8 cellular contexts compared by ENCODE assay signal in the genomic region with DNA sequence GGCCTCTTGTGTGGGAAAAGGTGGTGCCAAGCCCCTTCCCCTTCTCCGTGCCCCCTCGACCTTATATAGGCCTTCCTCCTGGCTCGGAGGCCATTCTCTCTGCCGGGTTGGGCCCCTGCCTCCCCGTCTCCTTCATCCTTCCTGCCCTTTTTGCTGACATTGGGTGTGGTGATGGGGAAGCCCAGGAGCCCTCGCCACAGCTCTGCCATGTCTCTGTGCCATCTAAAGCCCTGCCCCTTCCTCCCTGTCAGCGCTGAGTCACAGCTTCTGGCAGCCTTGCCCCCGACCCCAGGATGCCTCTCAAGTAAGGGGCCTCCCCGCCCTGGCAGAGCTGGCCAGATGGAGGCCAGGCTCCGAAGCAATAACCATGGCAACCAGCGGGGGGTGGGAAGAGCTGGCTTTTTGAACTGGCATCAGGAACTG.
DNase-seq lines count a peak whose midpoint lies in the region; ATAC-seq and TF ChIP-seq lines count a peak whose summit lies in the region.

No MANE protein-coding gene starts in this region.

- H3K4me1 ChIP-seq in adipocyte (ENCODE audit: control insufficient read depth, insufficient read depth, low read length) = peaks cover 48% of the 10 kb centered on the region

- H3K9ac ChIP-seq in adipocyte (ENCODE audit: low read length) = no peak overlapping the region

- DNase-seq in GM06990 (ENCODE audit: extremely low read depth, insufficient read length) (peak; percentile 67), HK-2 (ENCODE audit: unreplicated experiment) (peak; percentile 68), T-helper 22 cell (ENCODE audit: low read depth) (peak; percentile 92), adipocyte (ENCODE audit: low read depth) (peak; percentile 78), hypothalamus (lab: John Stamatoyannopoulos, UW) (peak in 34 of 51 donors; percentile 8 to 78 (median 44))
- peak; percentile 75 for DNase-seq in stimulated activated CD4-positive, alpha-beta T cell treated with anti-CD3 and anti-CD28 coated beads, Interleukin-2, amount 100 ng/mL, for 4 hours (ENCODE audit: low read depth)

- H3K36me3 ChIP-seq in GM06990 (ENCODE audit: control insufficient read depth, insufficient read depth, low read length) = peaks cover 25% of the 10 kb centered on the region
- peaks cover 23% of the 10 kb centered on the region for H3K36me3 ChIP-seq in adipocyte (ENCODE audit: control insufficient read depth, insufficient read depth, low read length, severe bottlenecking)

- no peak for ATAC-seq in GM18870 (IDR thresholded peaks at IDR 0.05; ENCODE audit: unreplicated experiment)
- no peak for ATAC-seq in HG02870 (IDR thresholded peaks at IDR 0.05; ENCODE audit: unreplicated experiment)

- peak; percentile 4 for TF ChIP-seq CTCF in GM06990 (IDR thresholded peaks at IDR 0.05; ENCODE audit: insufficient read depth, low read length, poor library complexity, severe bottlenecking)

- no peak overlapping the region for H3K4me3 ChIP-seq in GM06990 (replicated peaks; ENCODE audit: low read depth, low read length)
- H3K4me3 ChIP-seq in adipocyte (ENCODE audit: low read length) = no peak overlapping the region

- no peaks in the 10 kb centered on the region for H3K9me3 ChIP-seq in adipocyte (ENCODE audit: control insufficient read depth, low read length)

- H3K27me3 ChIP-seq in GM06990 (replicated peaks; ENCODE audit: control insufficient read depth, insufficient read depth, low read length) = no peaks in the 10 kb centered on the region
- no peaks in the 10 kb centered on the region for H3K27me3 ChIP-seq in adipocyte (replicated peaks; ENCODE audit: control insufficient read depth, insufficient read depth, low read length)
